ENCODE assay signal across 2 cellular contexts in genomic region chr1:212713465-212714136, GRCh38.
TF ChIP-seq lines count a peak whose summit lies in the region.

No MANE protein-coding gene starts in this region.

TF ChIP-seq in A549, 52 proteins besides CTCF, POLR2A, EP300 and RAD21:
- TF ChIP-seq KDM1A (IDR thresholded peaks at IDR 0.05; ENCODE audit: low read depth): 0 out of 2 replicates have a peak, but pooled peaks have one; percentile 38
- TF ChIP-seq MYC (IDR thresholded peaks at IDR 0.05; ENCODE audit: borderline replicate concordance, low read length): no peak
TF ChIP-seq in A549: peak in this region for 1.

TF ChIP-seq in K562, 482 proteins besides CTCF, POLR2A, EP300 and RAD21:
- peak; percentile 90 for TF ChIP-seq ZNF146 (CRISPR knock-in tag; IDR thresholded peaks at IDR 0.05; ENCODE audit: unreplicated experiment)
- peak; percentile 40 for TF ChIP-seq RBM25 (IDR thresholded peaks at IDR 0.05; ENCODE audit: low read depth, low read length, severe bottlenecking)
- TF ChIP-seq CTBP1 (IDR thresholded peaks at IDR 0.05; ENCODE audit: borderline replicate concordance): no peak
